2 cellular contexts compared by ENCODE assay signal in the genomic region with DNA sequence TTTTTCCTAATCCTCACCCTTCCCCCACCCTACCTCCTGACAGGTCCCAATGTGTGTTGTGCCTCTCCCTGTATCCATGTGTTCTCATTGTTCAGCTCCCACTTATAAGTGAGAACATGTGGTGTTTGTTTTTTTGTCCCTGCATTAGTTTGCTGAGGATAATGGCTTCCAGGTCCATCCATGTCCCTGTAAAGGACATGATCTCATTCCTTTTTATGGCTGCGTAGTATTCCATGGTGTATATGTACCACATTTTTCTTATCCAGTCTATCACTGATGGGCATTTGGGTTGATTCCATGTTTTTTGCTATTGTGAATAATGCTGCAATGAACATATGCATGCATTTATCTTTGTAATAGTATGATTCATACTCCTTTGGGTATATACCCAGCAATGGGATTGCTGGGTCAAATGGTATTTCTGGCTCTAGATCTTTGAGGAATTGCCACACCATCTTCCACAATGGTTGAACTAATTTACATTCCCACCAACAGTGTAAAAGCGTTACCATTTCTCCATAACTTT.
TF ChIP-seq lines count a peak whose summit lies in the region.

No MANE protein-coding gene starts in this region.

TF ChIP-seq in HEK293, 187 proteins besides CTCF, POLR2A, EP300 and RAD21:
- peak; percentile 86 for TF ChIP-seq ZNF146 (tag by site-specific recombination; IDR thresholded peaks at IDR 0.05)
- TF ChIP-seq, protein P1, sequence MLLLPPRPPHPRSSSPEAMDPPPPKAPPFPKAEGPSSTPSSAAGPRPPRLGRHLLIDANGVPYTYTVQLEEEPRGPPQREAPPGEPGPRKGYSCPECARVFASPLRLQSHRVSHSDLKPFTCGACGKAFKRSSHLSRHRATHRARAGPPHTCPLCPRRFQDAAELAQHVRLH (tag by site-specific recombination; IDR thresholded peaks at IDR 0.05) = 0 out of 2 replicates have a peak, but pooled peaks have one; percentile 36

TF ChIP-seq in K562, 482 proteins besides CTCF, POLR2A, EP300 and RAD21:
- TF ChIP-seq ZNF146 (CRISPR knock-in tag; IDR thresholded peaks at IDR 0.05; ENCODE audit: unreplicated experiment) (peak; percentile 90), BCOR (IDR thresholded peaks at IDR 0.05) (0 out of 2 replicates have a peak, but pooled peaks have one; percentile 13)
TF ChIP-seq in K562: peak in this region for 2; not testable (repeated sequence) for 480.
